ENCODE assay signal across 9 cellular contexts in genomic region chr17:72419866-72420774, GRCh38.
DNase-seq lines count a peak whose midpoint lies in the region; ATAC-seq and TF ChIP-seq lines count a peak whose summit lies in the region.
"Had no signal": no experiment of that assay in that cellular context is flagged by ENCODE, and none has a peak within 500 bp of the region (broad histone marks: within the 10 kb centered on the region; RNA-seq: fewer than 3 reads in every experiment).

No MANE protein-coding gene starts in this region.

- DNase-seq in GM12865 (ENCODE audit: low read depth) (peak; percentile 94), kidney glomerular epithelial cell (lab: John Stamatoyannopoulos, UW) (peak; percentile 35), SIG-M5 treated with dmso at 0.1 percent for 504 hours (lab: John Stamatoyannopoulos, UW; ENCODE audit: unreplicated experiment) (no peak), NCI-H2227 treated with DMSO at 0.1 percent for 48 hours (lab: John Stamatoyannopoulos, UW) (no peak), DMS153 (lab: John Stamatoyannopoulos, UW) (no peak), DMS153 treated with DMSO at 0.1 percent for 48 hours (lab: John Stamatoyannopoulos, UW; ENCODE audit: unreplicated experiment) (no peak)

- TF ChIP-seq CTCF in GM12865 (IDR thresholded peaks at IDR 0.05; ENCODE audit: insufficient read depth, low read depth, low read length, missing control alignments) = peak; percentile 12

- peak overlapping the region; percentile 67 for H3K4me3 ChIP-seq in GM12865 (ENCODE audit: low read depth, low read length)
- H3K4me3 ChIP-seq: cardiac muscle cell had no signal

- TF ChIP-seq RAD21 in Ishikawa (IDR thresholded peaks at IDR 0.05; ENCODE audit: low read depth) = no peak

- peak; percentile 43 for ATAC-seq in GM21528 (IDR thresholded peaks at IDR 0.05; ENCODE audit: low FRiP score, unreplicated experiment)

- peak; percentile 75 for TF ChIP-seq EP300 in Ishikawa (IDR thresholded peaks at IDR 0.05; ENCODE audit: borderline replicate concordance)

TF ChIP-seq in Ishikawa, 13 proteins besides CTCF, POLR2A, EP300 and RAD21:
- TF ChIP-seq CEBPB (IDR thresholded peaks at IDR 0.05) (no peak), YY1 (IDR thresholded peaks at IDR 0.05; ENCODE audit: low read depth) (no peak), MAX (IDR thresholded peaks at IDR 0.05) (peak; percentile 43; the same call in 1 of the 2 replicates), EGR1 (IDR thresholded peaks at IDR 0.05) (no peak), CREB1 (IDR thresholded peaks at IDR 0.05; ENCODE audit: low read depth) (no peak), NFIC (IDR thresholded peaks at IDR 0.05) (no peak), TAF1 (IDR thresholded peaks at IDR 0.05; ENCODE audit: low read depth) (peak; percentile 23; the same call in 1 of the 2 replicates), TEAD4 (IDR thresholded peaks at IDR 0.05) (0 out of 2 replicates have a peak, but pooled peaks have one; percentile 6), FOXM1 (IDR thresholded peaks at IDR 0.05; ENCODE audit: borderline replicate concordance, low read depth) (no peak; the same call in 1 of the 2 replicates), TCF12 (IDR thresholded peaks at IDR 0.05; ENCODE audit: low read depth) (peak; percentile 81)
- TF ChIP-seq, protein P1, sequence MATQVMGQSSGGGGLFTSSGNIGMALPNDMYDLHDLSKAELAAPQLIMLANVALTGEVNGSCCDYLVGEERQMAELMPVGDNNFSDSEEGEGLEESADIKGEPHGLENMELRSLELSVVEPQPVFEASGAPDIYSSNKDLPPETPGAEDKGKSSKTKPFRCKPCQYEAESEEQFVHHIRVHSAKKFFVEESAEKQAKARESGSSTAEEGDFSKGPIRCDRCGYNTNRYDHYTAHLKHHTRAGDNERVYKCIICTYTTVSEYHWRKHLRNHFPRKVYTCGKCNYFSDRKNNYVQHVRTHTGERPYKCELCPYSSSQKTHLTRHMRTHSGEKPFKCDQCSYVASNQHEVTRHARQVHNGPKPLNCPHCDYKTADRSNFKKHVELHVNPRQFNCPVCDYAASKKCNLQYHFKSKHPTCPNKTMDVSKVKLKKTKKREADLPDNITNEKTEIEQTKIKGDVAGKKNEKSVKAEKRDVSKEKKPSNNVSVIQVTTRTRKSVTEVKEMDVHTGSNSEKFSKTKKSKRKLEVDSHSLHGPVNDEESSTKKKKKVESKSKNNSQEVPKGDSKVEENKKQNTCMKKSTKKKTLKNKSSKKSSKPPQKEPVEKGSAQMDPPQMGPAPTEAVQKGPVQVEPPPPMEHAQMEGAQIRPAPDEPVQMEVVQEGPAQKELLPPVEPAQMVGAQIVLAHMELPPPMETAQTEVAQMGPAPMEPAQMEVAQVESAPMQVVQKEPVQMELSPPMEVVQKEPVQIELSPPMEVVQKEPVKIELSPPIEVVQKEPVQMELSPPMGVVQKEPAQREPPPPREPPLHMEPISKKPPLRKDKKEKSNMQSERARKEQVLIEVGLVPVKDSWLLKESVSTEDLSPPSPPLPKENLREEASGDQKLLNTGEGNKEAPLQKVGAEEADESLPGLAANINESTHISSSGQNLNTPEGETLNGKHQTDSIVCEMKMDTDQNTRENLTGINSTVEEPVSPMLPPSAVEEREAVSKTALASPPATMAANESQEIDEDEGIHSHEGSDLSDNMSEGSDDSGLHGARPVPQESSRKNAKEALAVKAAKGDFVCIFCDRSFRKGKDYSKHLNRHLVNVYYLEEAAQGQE (IDR thresholded peaks at IDR 0.05; ENCODE audit: low read depth) = no peak
- TF ChIP-seq, protein P2, sequence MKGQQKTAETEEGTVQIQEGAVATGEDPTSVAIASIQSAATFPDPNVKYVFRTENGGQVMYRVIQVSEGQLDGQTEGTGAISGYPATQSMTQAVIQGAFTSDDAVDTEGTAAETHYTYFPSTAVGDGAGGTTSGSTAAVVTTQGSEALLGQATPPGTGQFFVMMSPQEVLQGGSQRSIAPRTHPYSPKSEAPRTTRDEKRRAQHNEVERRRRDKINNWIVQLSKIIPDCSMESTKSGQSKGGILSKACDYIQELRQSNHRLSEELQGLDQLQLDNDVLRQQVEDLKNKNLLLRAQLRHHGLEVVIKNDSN (IDR thresholded peaks at IDR 0.05) = peak; percentile 45

Comparison
In these comparisons a context has a peak if more than half of its experiments do, and no peak if none do; other contexts are left out.
1. DNase-seq: peak in GM12865 (single experiment) and kidney glomerular epithelial cell (single experiment); none in SIG-M5 treated with dmso at 0.1 percent for 504 hours (single experiment), NCI-H2227 treated with DMSO at 0.1 percent for 48 hours (single experiment), DMS153 (single experiment) and DMS153 treated with DMSO at 0.1 percent for 48 hours (single experiment).